In genomic region chr21:33820371-33820770, GRCh38 we compare ENCODE assay signal across 16 cellular contexts.
A peak's percentile ranks its signal among the peaks of the same experiment; 100 is the strongest.
DNase-seq lines count a peak whose midpoint lies in the region; ATAC-seq and TF ChIP-seq lines count a peak whose summit lies in the region.
"Had no signal": no experiment of that assay in that cellular context is flagged by ENCODE, and none has a peak within 500 bp of the region (broad histone marks: within the 10 kb centered on the region; RNA-seq: fewer than 3 reads in every experiment).

No MANE protein-coding gene starts in this region.

- no peaks in the 10 kb centered on the region for H3K79me2 ChIP-seq in SK-N-SH (ENCODE audit: insufficient read depth)

- no peak for TF ChIP-seq RAD21 in SK-N-SH (IDR thresholded peaks at IDR 0.05; ENCODE audit: low read length)

- H3K4me3 Mint-ChIP-seq in mesothelial cell of epicardium, result no peak overlapping the region
- H3K4me3 Mint-ChIP-seq in naive thymus-derived CD4-positive, alpha-beta T cell, result no peak overlapping the region
- H3K4me3 Mint-ChIP-seq: B cell; CD4-positive, CD25-positive, alpha-beta regulatory T cell; CD8-positive, alpha-beta T cell had no signal

- peak overlapping the region in 1 of 5 donors; percentile 5 for H3K9ac ChIP-seq in subcutaneous abdominal adipose tissue (ENCODE audit: low read length in 5 of 5)
- H3K9ac ChIP-seq in SK-N-SH, result no peak overlapping the region
- H3K9ac ChIP-seq: BLaER1 had no signal

- H3K9me2 ChIP-seq in SK-N-SH, result no peaks in the 10 kb centered on the region

- no peak for TF ChIP-seq POLR2A in body of pancreas (IDR thresholded peaks at IDR 0.05)

- no peak for TF ChIP-seq EP300 in SK-N-SH (IDR thresholded peaks at IDR 0.05; ENCODE audit: borderline replicate concordance in 1 of 2, low read depth in 1 of 2, low read length in 1 of 2)

- no peak overlapping the region for H3K4me2 ChIP-seq in SK-N-SH
- H3K4me2 ChIP-seq: BLaER1 had no signal

- H3K4me1 Mint-ChIP-seq in mesothelial cell of epicardium, result peaks cover 19% of the 10 kb centered on the region
- H3K4me1 Mint-ChIP-seq in naive thymus-derived CD4-positive, alpha-beta T cell, result peaks cover 0 to 2% (median 0%) of the 10 kb centered on the region in 7 donors
- H3K4me1 Mint-ChIP-seq: B cell; CD4-positive, CD25-positive, alpha-beta regulatory T cell had no signal

- no peaks in the 10 kb centered on the region for H3F3A ChIP-seq in SK-N-SH (replicated peaks; ENCODE audit: insufficient read depth)

- no peaks in the 10 kb centered on the region for H3K27me3 Mint-ChIP-seq in mesothelial cell of epicardium (ENCODE audit: low read depth)
- no peaks in the 10 kb centered on the region for H3K27me3 Mint-ChIP-seq in naive thymus-derived CD4-positive, alpha-beta T cell

- no peak overlapping the region for H2AFZ ChIP-seq in SK-N-SH (ENCODE audit: low read depth)

- H3K4me1 ChIP-seq in SJCRH30, result peaks cover 66% of the 10 kb centered on the region
- peaks cover 0 to 61% (median 46%) of the 10 kb centered on the region in 5 donors for H3K4me1 ChIP-seq in subcutaneous abdominal adipose tissue (ENCODE audit: control insufficient read depth in 5 of 5, insufficient read depth in 5 of 5, low read length in 5 of 5)
- H3K4me1 ChIP-seq in naive thymus-derived CD4-positive, alpha-beta T cell (ENCODE audit: control insufficient read depth in 2 of 2, insufficient read depth in 2 of 2, low read length in 2 of 2), result no peaks in the 10 kb centered on the region
- peaks cover 2% of the 10 kb centered on the region for H3K4me1 ChIP-seq in body of pancreas
- H3K4me1 ChIP-seq in SK-N-SH (ENCODE audit: control insufficient read depth in 1 of 2, insufficient read depth in 2 of 2, low read depth in 1 of 2, low read length in 1 of 2), result peaks cover 0 to 11% of the 10 kb centered on the region in 2 experiments; a peak in 3 of 4 replicates
- H3K4me1 ChIP-seq: Caco-2 had no signal

- intact Hi-C loops in naive thymus-derived CD4-positive, alpha-beta T cell (cut with micrococcal nuclease), result no loop called here
- intact Hi-C loops in body of pancreas (cut with DNase I), result no loop called here

- DNase-seq in SJCRH30 (peak in 1 of 2 experiments; percentile 63), mesothelial cell of epicardium (ENCODE audit: low spot score in 2 of 2, unreplicated experiment in 2 of 2) (no peak), body of pancreas (no peak), SK-N-SH (no peak)
- no peak for DNase-seq in naive thymus-derived CD4-positive, alpha-beta T cell
- DNase-seq: Caco-2; CD4-positive, CD25-positive, alpha-beta regulatory T cell; CD8-positive, alpha-beta T cell; DMS153; DND-41; GOT3 had no signal

- H3K4me3 ChIP-seq in SJCRH30, result no peak overlapping the region
- no peak overlapping the region for H3K4me3 ChIP-seq in subcutaneous abdominal adipose tissue (ENCODE audit: low read depth in 1 of 5, low read length in 5 of 5)
- H3K4me3 ChIP-seq in naive thymus-derived CD4-positive, alpha-beta T cell (ENCODE audit: low read length), result no peak overlapping the region
- H3K4me3 ChIP-seq in body of pancreas, result no peak overlapping the region
- no peak overlapping the region for H3K4me3 ChIP-seq in SK-N-SH (ENCODE audit: low read depth in 2 of 2, low read length in 1 of 2)
- H3K4me3 ChIP-seq: BLaER1, HAP-1 had no signal

- peak overlapping the region; percentile 36 for H3K27ac ChIP-seq in SJCRH30
- H3K27ac ChIP-seq in subcutaneous abdominal adipose tissue (ENCODE audit: low read depth, low read length), result peak overlapping the region; percentile 45
- no peak overlapping the region for H3K27ac ChIP-seq in naive thymus-derived CD4-positive, alpha-beta T cell (ENCODE audit: low read depth, low read length)
- H3K27ac ChIP-seq in body of pancreas, result no peak overlapping the region
- no peak overlapping the region for H3K27ac ChIP-seq in SK-N-SH (ENCODE audit: low read depth in 2 of 2, low read length in 1 of 2)
- H3K27ac ChIP-seq: BLaER1, C4-2B had no signal

- H3K27ac Mint-ChIP-seq in mesothelial cell of epicardium, result peak overlapping the region; percentile 69
- H3K27ac Mint-ChIP-seq in naive thymus-derived CD4-positive, alpha-beta T cell, result no peak overlapping the region
- H3K27ac Mint-ChIP-seq: B cell; CD4-positive, CD25-positive, alpha-beta regulatory T cell; CD8-positive, alpha-beta T cell had no signal

- POLR2A ChIA-PET in naive thymus-derived CD4-positive, alpha-beta T cell (lab: Charles Lee), result no interaction called here
- POLR2A ChIA-PET in SK-N-SH (lab: Yijun Ruan, JAX), result no interaction called here

- H4K20me1 ChIP-seq in SK-N-SH (ENCODE audit: insufficient read depth), result no peaks in the 10 kb centered on the region
- H4K20me1 ChIP-seq: BLaER1 had no signal

- H3K9me3 ChIP-seq in SJCRH30 (replicated peaks), result no peaks in the 10 kb centered on the region
- no peaks in the 10 kb centered on the region for H3K9me3 ChIP-seq in subcutaneous abdominal adipose tissue (ENCODE audit: control insufficient read depth in 5 of 5, low read length in 5 of 5)
- no peaks in the 10 kb centered on the region for H3K9me3 ChIP-seq in naive thymus-derived CD4-positive, alpha-beta T cell (ENCODE audit: control insufficient read depth in 2 of 3, low read length in 3 of 3)
- no peaks in the 10 kb centered on the region for H3K9me3 ChIP-seq in body of pancreas
- no peaks in the 10 kb centered on the region for H3K9me3 ChIP-seq in SK-N-SH
- H3K9me3 ChIP-seq: BLaER1, Caco-2, HAP-1 had no signal

- CTCF ChIA-PET in naive thymus-derived CD4-positive, alpha-beta T cell (lab: Charles Lee), result interaction anchor here (0.9 kb wide), 1 partner anchor 92 kb away, joined by 3 read pairs; no protein-coding TSS in a partner anchor
- CTCF ChIA-PET in SK-N-SH (lab: Yijun Ruan, JAX), result interaction anchor here (0.7 to 1.2 kb wide), 5 partner anchors 9 to 23 kb away, joined by 3 to 4 read pairs (median 3); no protein-coding TSS in a partner anchor

- no peaks in the 10 kb centered on the region for H3K9me3 Mint-ChIP-seq in mesothelial cell of epicardium
- no peaks in the 10 kb centered on the region for H3K9me3 Mint-ChIP-seq in naive thymus-derived CD4-positive, alpha-beta T cell
- H3K9me3 Mint-ChIP-seq: CD4-positive, CD25-positive, alpha-beta regulatory T cell; CD8-positive, alpha-beta T cell had no signal

- H3K36me3 Mint-ChIP-seq in mesothelial cell of epicardium, result peaks cover 39% of the 10 kb centered on the region
- no peaks in the 10 kb centered on the region for H3K36me3 Mint-ChIP-seq in naive thymus-derived CD4-positive, alpha-beta T cell
- H3K36me3 Mint-ChIP-seq: CD4-positive, CD25-positive, alpha-beta regulatory T cell; CD8-positive, alpha-beta T cell had no signal

- no peak for ATAC-seq in naive thymus-derived CD4-positive, alpha-beta T cell
- ATAC-seq in body of pancreas, result no peak
- ATAC-seq: CD8-positive, alpha-beta T cell had no signal

- no peak for TF ChIP-seq CTCF in mesothelial cell of epicardium (IDR thresholded peaks at IDR 0.05; ENCODE audit: unreplicated experiment)
- TF ChIP-seq CTCF in body of pancreas (IDR thresholded peaks at IDR 0.05), result no peak
- no peak for TF ChIP-seq CTCF in SK-N-SH (IDR thresholded peaks at IDR 0.05)

- peaks cover 24% of the 10 kb centered on the region for H3K36me3 ChIP-seq in SJCRH30
- H3K36me3 ChIP-seq in subcutaneous abdominal adipose tissue (ENCODE audit: control insufficient read depth in 5 of 5, insufficient read depth in 5 of 5, low read length in 5 of 5), result peaks cover 30 to 51% (median 42%) of the 10 kb centered on the region in 5 donors
- H3K36me3 ChIP-seq in naive thymus-derived CD4-positive, alpha-beta T cell (ENCODE audit: control insufficient read depth in 2 of 3, insufficient read depth in 3 of 3, low read length in 3 of 3), result no peaks in the 10 kb centered on the region
- no peaks in the 10 kb centered on the region for H3K36me3 ChIP-seq in body of pancreas (replicated peaks in 1 of 2; ENCODE audit: insufficient read depth in 1 of 2, low read depth in 2 of 2)
- H3K36me3 ChIP-seq in SK-N-SH (replicated peaks in 1 of 2; ENCODE audit: control insufficient read depth in 1 of 2, insufficient read depth in 2 of 2, low read length in 1 of 2), result peaks cover 50 to 53% of the 10 kb centered on the region in 2 experiments
- H3K36me3 ChIP-seq: HAP-1 had no signal

- H3K27me3 ChIP-seq in SJCRH30 (no peaks in the 10 kb centered on the region), subcutaneous abdominal adipose tissue (ENCODE audit: control insufficient read depth in 5 of 5, insufficient read depth in 4 of 5, low read length in 5 of 5) (no peaks in the 10 kb centered on the region), body of pancreas (no peaks in the 10 kb centered on the region), SK-N-SH (ENCODE audit: insufficient read depth) (no peaks in the 10 kb centered on the region)
- no peaks in the 10 kb centered on the region for H3K27me3 ChIP-seq in naive thymus-derived CD4-positive, alpha-beta T cell (ENCODE audit: control insufficient read depth in 2 of 2, insufficient read depth in 2 of 2, low read length in 2 of 2)
- H3K27me3 ChIP-seq: BLaER1 had no signal

TF ChIP-seq in SK-N-SH, 30 proteins besides CTCF, POLR2A, EP300 and RAD21 (continues in another document):
- TF ChIP-seq MEF2A (IDR thresholded peaks at IDR 0.05; ENCODE audit: borderline replicate concordance, low read depth), result no peak
- TF ChIP-seq TCF12 (IDR thresholded peaks at IDR 0.05), result no peak
- TF ChIP-seq GABPA (IDR thresholded peaks at IDR 0.05; ENCODE audit: low read depth), result no peak
- no peak for TF ChIP-seq SIN3A (IDR thresholded peaks at IDR 0.05; ENCODE audit: borderline replicate concordance, low read depth, low read length)
- no peak for TF ChIP-seq REST (IDR thresholded peaks at IDR 0.05; ENCODE audit: low read depth, low read length)

Comparison
In these comparisons a context has a peak if more than half of its experiments do, and no peak if none do; other contexts are left out.
1. H3K27ac ChIP-seq: peak in SJCRH30 (single experiment) and subcutaneous abdominal adipose tissue (single experiment); none in naive thymus-derived CD4-positive, alpha-beta T cell (single experiment), body of pancreas (0 of 4) and SK-N-SH (0 of 2).